In the genomic region with DNA sequence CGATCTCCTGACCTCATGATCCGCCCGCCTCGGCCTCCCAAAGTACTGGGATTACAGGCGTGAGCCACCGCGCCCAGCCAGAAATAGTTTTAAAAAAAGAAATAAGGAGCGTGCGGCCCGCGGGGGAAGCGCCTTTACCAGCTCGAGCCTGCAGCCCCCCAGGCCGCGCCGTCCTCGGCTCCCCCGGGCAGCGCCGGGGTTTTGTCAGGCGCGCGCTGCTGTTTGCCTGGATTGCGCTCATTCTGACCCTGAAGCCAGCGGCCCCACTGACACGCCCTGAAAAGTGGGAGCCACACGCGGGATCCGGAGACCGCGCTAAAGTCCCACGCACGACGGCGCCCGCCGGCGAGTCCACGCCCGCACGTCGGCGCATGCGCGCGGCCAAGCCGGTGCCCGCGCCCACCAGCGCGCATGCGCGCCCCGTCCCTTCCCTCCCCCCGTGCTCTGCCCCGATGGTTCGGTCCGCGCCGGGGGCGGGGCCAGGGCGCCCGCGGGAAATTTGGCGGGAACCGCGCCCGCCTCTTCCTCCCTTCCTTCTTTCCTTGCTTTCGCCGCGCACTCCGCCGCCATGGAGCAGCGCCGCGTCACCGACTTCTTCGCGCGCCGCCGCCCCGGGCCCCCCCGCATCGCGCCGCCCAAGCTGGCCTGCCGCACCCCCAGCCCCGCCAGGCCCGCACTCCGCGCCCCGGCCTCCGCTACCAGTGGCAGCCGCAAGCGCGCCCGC, we compare ENCODE assay signal across 8 cellular contexts. TPM values are rescaled to one million over a fixed set of nuclear protein-coding genes. Genes with fewer than 3 reads are reported as not detected.
DNase-seq lines count a peak whose midpoint lies in the region; TF ChIP-seq lines count a peak whose summit lies in the region.

A gene (plus strand): TSS at position 526 of the 724 bp plus-strand sequence. CDS start 43 bp downstream, at position 569.

- H4K20me1 ChIP-seq in OCI-LY3 (ENCODE audit: insufficient read depth, low read length) = peaks cover 13% of the 10 kb centered on the region

- H3K4me2 ChIP-seq in OCI-LY3 (ENCODE audit: low read length) = peak within 1 kb of the TSS; percentile 94

- CTCF ChIA-PET in AG04450 (lab: Charles Lee) = interaction anchor here (0.9 to 1.3 kb wide), 2 partner anchors 19 to 66 kb away, joined by 4 read pairs; no protein-coding TSS in a partner anchor

- POLR2A ChIA-PET in AG04450 (lab: Yijun Ruan, JAX) = interaction anchor here (0.7 to 1.6 kb wide), 5 partner anchors 8 to 99 kb away, joined by 3 to 7 read pairs (median 3); a partner anchor contains a TSS

- H3K79me2 ChIP-seq in OCI-LY3 (ENCODE audit: low read length) = peaks cover 30% of the 10 kb centered on the region

- in situ Hi-C loops in GM18951 (cut with MboI; ENCODE audit: low sequenced_read_pairs, unreplicated experiment) = loop anchor here (25.0 kb wide), 1 partner anchor 409 kb away; a partner anchor contains a TSS

- DNase-seq in AG04450 (ENCODE audit: low read depth, low spot score) (no peak), HK-2 (ENCODE audit: unreplicated experiment) (peak; percentile 86), epithelial cell of esophagus (ENCODE audit: low read depth) (peak; percentile 75)
- DNase-seq in activated CD8-positive, alpha-beta memory T cell treated with anti-CD3 and anti-CD28 coated beads, Interleukin-2, amount 50 U/mL, for 48 hours = peak; percentile 98
- DNase-seq in stimulated activated CD8-positive, alpha-beta memory T cell treated with anti-CD3 and anti-CD28 coated beads, Interleukin-4, amount 100 ng/mL, for 1 hour (ENCODE audit: low read depth in 2 of 2, low spot score in 1 of 2) = peak; percentile 63 to 77

- peak; percentile 77 for TF ChIP-seq POLR2A in GM18951 (IDR thresholded peaks at IDR 0.05; ENCODE audit: extremely low read depth, insufficient read depth, insufficient read length)

- H3K9me3 ChIP-seq in AG04450 (ENCODE audit: control insufficient read depth, insufficient read depth, low read length) (no peaks in the 10 kb centered on the region; the same call in 1 of the 2 replicates), OCI-LY3 (ENCODE audit: insufficient read depth, low read length) (no peaks in the 10 kb centered on the region), mononuclear cell (ENCODE audit: low read depth, low read length) (no peaks in the 10 kb centered on the region)

- peak within 1 kb of the TSS; percentile 67 for H3K4me3 ChIP-seq in AG04450 (ENCODE audit: low read depth, low read length)
- peak within 1 kb of the TSS; percentile 78 for H3K4me3 ChIP-seq in OCI-LY3 (ENCODE audit: low read length)
- H3K4me3 ChIP-seq in epithelial cell of esophagus (ENCODE audit: low read length) = peak within 1 kb of the TSS; percentile 61
- peak within 1 kb of the TSS; percentile 57 for H3K4me3 ChIP-seq in mononuclear cell (ENCODE audit: low read length)

- no peak for TF ChIP-seq CTCF in AG04450 (IDR thresholded peaks at IDR 0.05; ENCODE audit: low read depth, low read length)
- no peak for TF ChIP-seq CTCF in OCI-LY3 (IDR thresholded peaks at IDR 0.05; ENCODE audit: low read depth, low read length)
- no peak for TF ChIP-seq CTCF in epithelial cell of esophagus (IDR thresholded peaks at IDR 0.05; ENCODE audit: insufficient read depth, low read depth, low read length, missing control alignments)

- H3K27me3 ChIP-seq in AG04450 (ENCODE audit: control insufficient read depth, insufficient read depth, low read length) = no peaks in the 10 kb centered on the region
- H3K27me3 ChIP-seq in OCI-LY3 (ENCODE audit: low read depth, low read length) = no peaks in the 10 kb centered on the region
- H3K27me3 ChIP-seq in mononuclear cell (ENCODE audit: insufficient read depth, low read length) = no peaks in the 10 kb centered on the region

- H3K27ac ChIP-seq in AG04450 (ENCODE audit: low read depth, low read length) (peak within 1 kb of the TSS; percentile 21), OCI-LY3 (ENCODE audit: low read length) (peak within 1 kb of the TSS; percentile 77)

- peak within 1 kb of the TSS; percentile 83 for H3K9ac ChIP-seq in OCI-LY3 (ENCODE audit: low read length)

- H2AFZ ChIP-seq in OCI-LY3 (ENCODE audit: low read depth, low read length) = no peak within 1 kb of the TSS

- peaks cover 43% of the 10 kb centered on the region for H3K36me3 ChIP-seq in OCI-LY3 (replicated peaks; ENCODE audit: low read depth, low read length)

- peaks cover 13% of the 10 kb centered on the region; the same call in 1 of the 2 replicates for H3K4me1 ChIP-seq in OCI-LY3 (ENCODE audit: low read length)
- H3K4me1 ChIP-seq in mononuclear cell (ENCODE audit: insufficient read depth, low read length) = peaks cover 40% of the 10 kb centered on the region

RNA-seq across cellular contexts. Expression of the gene that starts here (rescaled TPM):
- polyA plus RNA-seq in AG04450 (2011; rRNA removed) = 1.2 and 2.4 TPM in 2 replicates
- polyA minus RNA-seq in AG04450 (2011; rRNA and poly(A)+ RNA removed) = 2.0 TPM in 2 replicates
- 0.42 TPM for total RNA-seq in mononuclear cell
